ENCODE assay signal across 8 cellular contexts in genomic region chr4:75895744-75896314, GRCh38. TPM values are rescaled to one million over a fixed set of nuclear protein-coding genes. Genes with fewer than 3 reads are reported as not detected.
DNase-seq lines count a peak whose midpoint lies in the region; ATAC-seq, FAIRE-seq and TF ChIP-seq lines count a peak whose summit lies in the region.

No MANE protein-coding gene starts in this region.

- H4K20me1 ChIP-seq in Loucy (ENCODE audit: insufficient read depth, low read length, poor library complexity, severe bottlenecking): no peaks in the 10 kb centered on the region

- H3K27me3 Mint-ChIP-seq in activated T-helper 17 cell treated with anti-CD3 and anti-CD28 coated beads, Interleukin-2, amount 50 U/mL, for 72 hours: no peaks in the 10 kb centered on the region
- H3K27me3 Mint-ChIP-seq in stimulated activated memory B cell treated with anti-CD40 and anti-IgM and Interleukin-4, amounts not matched to agents 10 μg/mL and 1 μg/mL and 100 μg/mL, for 72 hours: no peaks in the 10 kb centered on the region

- H3K9me3 Mint-ChIP-seq in activated T-helper 17 cell treated with anti-CD3 and anti-CD28 coated beads, Interleukin-2, amount 50 U/mL, for 72 hours: no peaks in the 10 kb centered on the region
- H3K9me3 Mint-ChIP-seq in stimulated activated memory B cell treated with anti-CD40 and anti-IgM and Interleukin-4, amounts not matched to agents 10 μg/mL and 1 μg/mL and 100 μg/mL, for 72 hours: peaks cover 3% of the 10 kb centered on the region

- no peaks in the 10 kb centered on the region for H3K4me1 ChIP-seq in Loucy (ENCODE audit: insufficient read depth, low read length, poor library complexity, severe bottlenecking)
- no peaks in the 10 kb centered on the region for H3K4me1 ChIP-seq in kidney (ENCODE audit: control insufficient read depth in 1 of 2, insufficient read depth in 1 of 2, low read depth in 1 of 2, low read length in 2 of 2)
- no peaks in the 10 kb centered on the region for H3K4me1 ChIP-seq in upper lobe of right lung

- CTCF ChIA-PET in AG04449 (lab: Yijun Ruan, JAX): interaction anchor here (0.6 to 5.0 kb wide), 26 partner anchors 9 to 382 kb away, joined by 3 to 43 read pairs (median 4); partner anchors contain the start of genes NAAA, RCHY1 and THAP6
- CTCF ChIA-PET in GM10248 (lab: Yijun Ruan, JAX): interaction anchor here (0.6 to 9.1 kb wide), 37 partner anchors 9 to 305 kb away, joined by 3 to 88 read pairs (median 4); partner anchors contain the start of genes NAAA and PPEF2

- no peak overlapping the region for H3K4me3 Mint-ChIP-seq in activated T-helper 17 cell treated with anti-CD3 and anti-CD28 coated beads, Interleukin-2, amount 50 U/mL, for 72 hours
- no peak overlapping the region for H3K4me3 Mint-ChIP-seq in stimulated activated memory B cell treated with anti-CD40 and anti-IgM and Interleukin-4, amounts not matched to agents 10 μg/mL and 1 μg/mL and 100 μg/mL, for 72 hours

- intact Hi-C loops in kidney (cut with DNase I) (no loop called here), upper lobe of right lung (cut with DNase I) (no loop called here)

- POLR2A ChIA-PET in AG04449 (lab: Yijun Ruan, JAX) (no interaction called here), GM10248 (lab: Yijun Ruan, JAX) (no interaction called here)

- ATAC-seq in activated T-helper 17 cell treated with anti-CD3 and anti-CD28 coated beads, Interleukin-2, amount 50 U/mL, for 72 hours (replicated peaks): peak; percentile 65
- ATAC-seq in upper lobe of right lung (peak; percentile 85), GM19035 (IDR thresholded peaks at IDR 0.05; ENCODE audit: unreplicated experiment) (no peak)
- no peak for ATAC-seq in stimulated activated memory B cell treated with anti-CD40 and anti-IgM and Interleukin-4, amounts not matched to agents 10 μg/mL and 1 μg/mL and 100 μg/mL, for 72 hours

- peak overlapping the region; percentile 11; the same call in 1 of the 2 replicates for H2AFZ ChIP-seq in Loucy (ENCODE audit: low read length)

- no peak for DNase-seq in AG04449 (ENCODE audit: low read depth, low spot score)
- DNase-seq in GM10248 (ENCODE audit: extremely low spot score): peak; percentile 57
- no peak for DNase-seq in kidney
- DNase-seq in upper lobe of right lung: no peak

- H3K27ac ChIP-seq in kidney (ENCODE audit: low read depth in 2 of 2, low read length in 2 of 2) (no peak overlapping the region), upper lobe of right lung (no peak overlapping the region)

- H3K36me3 Mint-ChIP-seq in activated T-helper 17 cell treated with anti-CD3 and anti-CD28 coated beads, Interleukin-2, amount 50 U/mL, for 72 hours (ENCODE audit: low read depth): no peaks in the 10 kb centered on the region
- no peaks in the 10 kb centered on the region for H3K36me3 Mint-ChIP-seq in stimulated activated memory B cell treated with anti-CD40 and anti-IgM and Interleukin-4, amounts not matched to agents 10 μg/mL and 1 μg/mL and 100 μg/mL, for 72 hours

- no peak for FAIRE-seq in kidney (lab: Jason Lieb, UNC)

- H3K4me3 ChIP-seq in AG04449 (ENCODE audit: low read depth, low read length) (no peak overlapping the region), Loucy (ENCODE audit: low read length, poor library complexity, severe bottlenecking) (no peak overlapping the region), kidney (ENCODE audit: low read length in 2 of 2) (no peak overlapping the region), upper lobe of right lung (no peak overlapping the region)

- H3K9ac ChIP-seq in Loucy (ENCODE audit: low read depth, low read length, poor library complexity, severe bottlenecking) (no peak overlapping the region), kidney (ENCODE audit: low read length in 2 of 2) (no peak overlapping the region)

- H3K9me2 ChIP-seq in Loucy (replicated peaks; ENCODE audit: low read depth, low read length): no peaks in the 10 kb centered on the region

- H3K27me3 ChIP-seq in Loucy (ENCODE audit: insufficient read depth, low read length, poor library complexity, severe bottlenecking): no peaks in the 10 kb centered on the region
- H3K27me3 ChIP-seq in upper lobe of right lung: no peaks in the 10 kb centered on the region

- no peaks in the 10 kb centered on the region for H3K4me1 Mint-ChIP-seq in activated T-helper 17 cell treated with anti-CD3 and anti-CD28 coated beads, Interleukin-2, amount 50 U/mL, for 72 hours
- no peaks in the 10 kb centered on the region for H3K4me1 Mint-ChIP-seq in stimulated activated memory B cell treated with anti-CD40 and anti-IgM and Interleukin-4, amounts not matched to agents 10 μg/mL and 1 μg/mL and 100 μg/mL, for 72 hours

- no peaks in the 10 kb centered on the region for H3K79me2 ChIP-seq in Loucy (ENCODE audit: insufficient read depth, low read length)

- H3K9me3 ChIP-seq in Loucy (ENCODE audit: insufficient read depth, low read depth, low read length): no peaks in the 10 kb centered on the region
- H3K9me3 ChIP-seq in kidney (ENCODE audit: control insufficient read depth in 1 of 2, low read length in 2 of 2): no peaks in the 10 kb centered on the region
- H3K9me3 ChIP-seq in upper lobe of right lung: no peaks in the 10 kb centered on the region

- H3K4me2 ChIP-seq in Loucy (ENCODE audit: low read depth, low read length, poor library complexity, severe bottlenecking): no peak overlapping the region

- no peaks in the 10 kb centered on the region for H3F3A ChIP-seq in Loucy (ENCODE audit: low read depth)

- H3K27ac Mint-ChIP-seq in activated T-helper 17 cell treated with anti-CD3 and anti-CD28 coated beads, Interleukin-2, amount 50 U/mL, for 72 hours: no peak overlapping the region
- no peak overlapping the region for H3K27ac Mint-ChIP-seq in stimulated activated memory B cell treated with anti-CD40 and anti-IgM and Interleukin-4, amounts not matched to agents 10 μg/mL and 1 μg/mL and 100 μg/mL, for 72 hours

- peak; percentile 49 for TF ChIP-seq CTCF in AG04449 (IDR thresholded peaks at IDR 0.05; ENCODE audit: insufficient read depth, low read length, missing control alignments)
- TF ChIP-seq CTCF in GM10248 (IDR thresholded peaks at IDR 0.05; ENCODE audit: control extremely low read depth, extremely low read depth, low read depth, missing control alignments): peak; percentile 52
- TF ChIP-seq CTCF in Loucy (conservative IDR thresholded peaks at IDR 0.05; ENCODE audit: low read length): peak; percentile 80
- TF ChIP-seq CTCF in kidney (IDR thresholded peaks at IDR 0.05; ENCODE audit: borderline replicate concordance, extremely low read depth, insufficient read depth): peak; percentile 42
- TF ChIP-seq CTCF in upper lobe of right lung (IDR thresholded peaks at IDR 0.05): peak; percentile 65

- H3K36me3 ChIP-seq in Loucy (ENCODE audit: insufficient read depth, low read length): no peaks in the 10 kb centered on the region
- H3K36me3 ChIP-seq in kidney (ENCODE audit: control insufficient read depth in 1 of 2, insufficient read depth in 2 of 2, low read length in 2 of 2): no peaks in the 10 kb centered on the region
- H3K36me3 ChIP-seq in upper lobe of right lung: no peaks in the 10 kb centered on the region

RNA-seq across cellular contexts. Expression of gene PPEF2, which starts 6.4 kb away (rescaled TPM):
- under 1 TPM in 1 of 2 donors, not detected in 1; 0.24 TPM for total RNA-seq in activated T-helper 17 cell treated with anti-CD3 and anti-CD28 coated beads, Interleukin-2, amount 50 U/mL, for 72 hours
- total RNA-seq in kidney: not detected
- polyA plus RNA-seq in kidney (ENCODE audit: insufficient read depth, low read depth, low replicate concordance): not detected
- total RNA-seq in upper lobe of right lung: not detected

RNA-seq across cellular contexts. Expression of gene NAAA, which starts 45.0 kb away (rescaled TPM):
- total RNA-seq in activated T-helper 17 cell treated with anti-CD3 and anti-CD28 coated beads, Interleukin-2, amount 50 U/mL, for 72 hours: 10 to 100 TPM; 14.7 to 36.5 TPM
- total RNA-seq in kidney (58.1 TPM), upper lobe of right lung (24.1 TPM)
- polyA plus RNA-seq in kidney (ENCODE audit: insufficient read depth, low read depth, low replicate concordance): 32.9 TPM

Comparison
In these comparisons a context has a peak if more than half of its experiments do, and no peak if none do; other contexts are left out.
1. ATAC-seq: peak in activated T-helper 17 cell treated with anti-CD3 and anti-CD28 coated beads, Interleukin-2, amount 50 U/mL, for 72 hours (single experiment) and upper lobe of right lung (single experiment); none in stimulated activated memory B cell treated with anti-CD40 and anti-IgM and Interleukin-4, amounts not matched to agents 10 μg/mL and 1 μg/mL and 100 μg/mL, for 72 hours (single experiment) and GM19035 (single experiment).
2. Peak in every context shown above with its lines, with median percentiles within 50 percentile points of each other: CTCF ChIP-seq.